ENCODE assay signal across 10 cellular contexts in the genomic region with DNA sequence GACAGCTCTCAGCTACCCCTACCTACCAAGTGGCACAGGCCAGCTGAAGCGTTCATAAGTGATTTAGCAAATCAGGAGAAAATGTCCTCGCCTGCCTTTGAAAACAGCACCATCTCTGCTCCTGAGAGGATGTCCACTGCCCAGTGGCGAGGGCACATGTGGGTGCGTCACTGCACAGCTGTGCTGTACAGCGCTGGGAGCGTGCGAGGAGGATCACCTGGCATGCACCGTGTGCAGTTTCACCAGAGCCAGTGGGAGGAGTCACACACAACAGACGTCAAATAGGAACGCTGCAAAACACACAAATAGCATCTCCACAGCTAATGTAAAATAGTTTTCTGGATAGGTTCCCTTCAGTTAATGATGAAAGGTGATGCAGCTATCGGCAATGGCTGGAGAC.
DNase-seq lines count a peak whose midpoint lies in the region; ATAC-seq, FAIRE-seq and TF ChIP-seq lines count a peak whose summit lies in the region.
"Had no signal": no experiment of that assay in that cellular context is flagged by ENCODE, and none has a peak within 500 bp of the region (broad histone marks: within the 10 kb centered on the region; RNA-seq: fewer than 3 reads in every experiment).

No MANE protein-coding gene starts in this region.

- POLR2A ChIA-PET in endothelial cell of umbilical vein (lab: Charles Lee) = no interaction called here
- POLR2A ChIA-PET in CD8-positive, alpha-beta T cell (lab: Charles Lee) = interaction anchor here (1.1 kb wide), 1 partner anchor 29 kb away, joined by 3 read pairs; no protein-coding TSS in a partner anchor

- TF ChIP-seq POLR2A in endothelial cell of umbilical vein (IDR thresholded peaks at IDR 0.05; ENCODE audit: low read depth, low read length) (no peak), GM12891 (IDR thresholded peaks at IDR 0.05; ENCODE audit: low read depth, low read length) (no peak)

- H3K79me2 ChIP-seq in GM23338 (replicated peaks; ENCODE audit: insufficient read depth) (peaks cover 89% of the 10 kb centered on the region), endothelial cell of umbilical vein (ENCODE audit: control insufficient read depth, insufficient read depth, low read length) (no peaks in the 10 kb centered on the region)

- CTCF ChIA-PET in endothelial cell of umbilical vein (lab: Charles Lee) = no interaction called here
- CTCF ChIA-PET in CD8-positive, alpha-beta T cell (lab: Charles Lee) = no interaction called here

- H3F3A ChIP-seq in GM23338 (replicated peaks; ENCODE audit: low read depth) = no peaks in the 10 kb centered on the region

- peaks cover 62% of the 10 kb centered on the region for H3K4me1 Mint-ChIP-seq in GM23338
- peaks cover 42% of the 10 kb centered on the region for H3K4me1 Mint-ChIP-seq in CD8-positive, alpha-beta T cell (ENCODE audit: low read depth)

- no peaks in the 10 kb centered on the region for H3K9me1 ChIP-seq in endothelial cell of umbilical vein (replicated peaks; ENCODE audit: control insufficient read depth, extremely low read depth, insufficient read depth, low read length)

- dilution Hi-C loops in endothelial cell of umbilical vein (cut with MboI; ENCODE audit: extremely low pct_ligation_motif_present, low sequenced_read_pairs) = no loop called here

- H3K27ac ChIP-seq in GM23338 (ENCODE audit: low read depth) (no peak overlapping the region; the same call in 1 of the 2 replicates), endothelial cell of umbilical vein (ENCODE audit: insufficient read depth, low read depth, low read length) (no peak overlapping the region), pancreas (peak overlapping the region; percentile 48 to 67 (median 57))
- H3K27ac ChIP-seq in CD8-positive, alpha-beta T cell (ENCODE audit: low read depth, low read length) = no peak overlapping the region

- DNase-seq in GM23338 (ENCODE audit: low spot score) (no peak), NCI-H510A (lab: John Stamatoyannopoulos, UW) (peak; percentile 92), endothelial cell of umbilical vein (ENCODE audit: low read depth, low spot score) (peak; percentile 6), pancreas (peak in 4 of 6 donors; percentile 61 to 70 (median 66)), cortex of kidney (lab: John Stamatoyannopoulos, UW) (no peak), GM12891 (ENCODE audit: insufficient read length, low spot score) (no peak)
- no peak for DNase-seq in CD8-positive, alpha-beta T cell
- DNase-seq: stimulated activated naive B cell treated with anti-CD40 and anti-IgM and Interleukin-4, amounts not matched to agents 10 μg/mL and 1 μg/mL and 100 μg/mL, for 72 hours had no signal

- H3K4me3 Mint-ChIP-seq in GM23338 = no peak overlapping the region
- H3K4me3 Mint-ChIP-seq in CD8-positive, alpha-beta T cell = no peak overlapping the region
- H3K4me3 Mint-ChIP-seq: activated naive CD8-positive, alpha-beta T cell; stimulated activated naive B cell treated with anti-CD40 and anti-IgM and Interleukin-4, amounts not matched to agents 10 μg/mL and 1 μg/mL and 100 μg/mL, for 72 hours had no signal

- peaks cover 18% of the 10 kb centered on the region for H4K20me1 ChIP-seq in GM23338 (replicated peaks; ENCODE audit: insufficient read depth)
- no peaks in the 10 kb centered on the region for H4K20me1 ChIP-seq in endothelial cell of umbilical vein (replicated peaks; ENCODE audit: control insufficient read depth, extremely low read depth, insufficient read depth, low read length)

- no peaks in the 10 kb centered on the region for H3K36me3 Mint-ChIP-seq in GM23338 (ENCODE audit: low read depth)
- peaks cover 28% of the 10 kb centered on the region for H3K36me3 Mint-ChIP-seq in CD8-positive, alpha-beta T cell

- no peaks in the 10 kb centered on the region for H3K36me3 ChIP-seq in GM23338 (ENCODE audit: insufficient read depth)
- no peaks in the 10 kb centered on the region for H3K36me3 ChIP-seq in endothelial cell of umbilical vein (ENCODE audit: control insufficient read depth in 2 of 2, extremely low read depth in 1 of 2, insufficient read depth in 2 of 2, low read length in 2 of 2)
- no peaks in the 10 kb centered on the region for H3K36me3 ChIP-seq in pancreas
- no peaks in the 10 kb centered on the region for H3K36me3 ChIP-seq in CD8-positive, alpha-beta T cell (ENCODE audit: insufficient read depth, low read length)

- no peak overlapping the region for H3K4me2 ChIP-seq in GM23338
- no peak overlapping the region for H3K4me2 ChIP-seq in endothelial cell of umbilical vein (ENCODE audit: insufficient read depth, low read length)

- no peaks in the 10 kb centered on the region for H3K27me3 ChIP-seq in GM23338 (ENCODE audit: insufficient read depth)
- no peaks in the 10 kb centered on the region for H3K27me3 ChIP-seq in endothelial cell of umbilical vein (ENCODE audit: control insufficient read depth in 2 of 2, insufficient read depth in 2 of 2, low read length in 2 of 2)
- H3K27me3 ChIP-seq in pancreas = no peaks in the 10 kb centered on the region
- H3K27me3 ChIP-seq in CD8-positive, alpha-beta T cell (ENCODE audit: insufficient read depth, low read length) = no peaks in the 10 kb centered on the region

- no peak for FAIRE-seq in endothelial cell of umbilical vein (lab: Jason Lieb, UNC)
- FAIRE-seq in pancreas (lab: Jason Lieb, UNC) = no peak
- FAIRE-seq in GM12891 (lab: Jason Lieb, UNC) = no peak

- no TSS peak for BruUV-seq in endothelial cell of umbilical vein (replicated peaks; lab: Mats Ljungman, UMichigan)

- H3K9me2 ChIP-seq in GM23338 (ENCODE audit: insufficient read depth) = no peaks in the 10 kb centered on the region

- no peaks in the 10 kb centered on the region for H3K9me3 Mint-ChIP-seq in GM23338
- H3K9me3 Mint-ChIP-seq in CD8-positive, alpha-beta T cell = no peaks in the 10 kb centered on the region
- H3K9me3 Mint-ChIP-seq: stimulated activated naive B cell treated with anti-CD40 and anti-IgM and Interleukin-4, amounts not matched to agents 10 μg/mL and 1 μg/mL and 100 μg/mL, for 72 hours had no signal

- H3K27ac Mint-ChIP-seq in GM23338 = no peak overlapping the region
- H3K27ac Mint-ChIP-seq in CD8-positive, alpha-beta T cell = no peak overlapping the region
- H3K27ac Mint-ChIP-seq: stimulated activated naive B cell treated with anti-CD40 and anti-IgM and Interleukin-4, amounts not matched to agents 10 μg/mL and 1 μg/mL and 100 μg/mL, for 72 hours had no signal

- H3K4me3 ChIP-seq in GM23338 = no peak overlapping the region
- no peak overlapping the region for H3K4me3 ChIP-seq in endothelial cell of umbilical vein (replicated peaks in 1 of 3; ENCODE audit: insufficient read depth in 1 of 3, low read depth in 1 of 3, low read length in 3 of 3)
- H3K4me3 ChIP-seq in pancreas = peak overlapping the region in 2 of 4 donors; percentile 32
- no peak overlapping the region for H3K4me3 ChIP-seq in CD8-positive, alpha-beta T cell (ENCODE audit: low read depth, low read length)

- ATAC-seq in GM23338 (peak; percentile 7; the same call in 2 of the 3 replicates), pancreas (peak; percentile 74 to 85 (median 81)), HG02938 (IDR thresholded peaks at IDR 0.05; ENCODE audit: unreplicated experiment) (no peak)
- ATAC-seq in CD8-positive, alpha-beta T cell = no peak
- ATAC-seq: stimulated activated naive B cell treated with anti-CD40 and anti-IgM and Interleukin-4, amounts not matched to agents 10 μg/mL and 1 μg/mL and 100 μg/mL, for 72 hours had no signal

- 33 to 38% methylated on average over 11 of the region's 11 CpGs for WGBS in pancreas, 2 donors

- intact Hi-C loops in endothelial cell of umbilical vein (cut with micrococcal nuclease) (no loop called here), pancreas (cut with DNase I) (no loop called here)
- intact Hi-C loops in CD8-positive, alpha-beta T cell (cut with DNase I, micrococcal nuclease) = no loop called here

- no peak for TF ChIP-seq CTCF in GM23338 (conservative IDR thresholded peaks at IDR 0.05; ENCODE audit: low read depth in 2 of 2)
- TF ChIP-seq CTCF in endothelial cell of umbilical vein (IDR thresholded peaks at IDR 0.05; ENCODE audit: extremely low read depth in 1 of 2, insufficient read depth in 1 of 2, low read depth in 1 of 2, low read length in 2 of 2) = no peak
- no peak for TF ChIP-seq CTCF in pancreas (IDR thresholded peaks at IDR 0.05)
- TF ChIP-seq CTCF in CD8-positive, alpha-beta T cell (IDR thresholded peaks at IDR 0.05) = no peak

- H2AFZ ChIP-seq in GM23338 (no peak overlapping the region), endothelial cell of umbilical vein (ENCODE audit: low read depth, low read length) (no peak overlapping the region)

- H3K9ac ChIP-seq in endothelial cell of umbilical vein (replicated peaks; ENCODE audit: extremely low read depth, insufficient read depth, low read length) = no peak overlapping the region

- H3K27me3 Mint-ChIP-seq in GM23338 (ENCODE audit: insufficient read depth, low read depth, poor library complexity) = peaks cover 21% of the 10 kb centered on the region
- H3K27me3 Mint-ChIP-seq in CD8-positive, alpha-beta T cell (ENCODE audit: low read depth) = no peaks in the 10 kb centered on the region
- H3K27me3 Mint-ChIP-seq: activated naive CD8-positive, alpha-beta T cell had no signal

- H3K4me1 ChIP-seq in GM23338 (ENCODE audit: insufficient read depth) = peaks cover 7% of the 10 kb centered on the region
- H3K4me1 ChIP-seq in endothelial cell of umbilical vein (ENCODE audit: control insufficient read depth, extremely low read depth, insufficient read depth, low read length) = peaks cover 7% of the 10 kb centered on the region
- peaks cover 6 to 12% (median 9%) of the 10 kb centered on the region in 3 donors for H3K4me1 ChIP-seq in pancreas
- H3K4me1 ChIP-seq in CD8-positive, alpha-beta T cell (ENCODE audit: insufficient read depth, low read length) = peaks cover 6% of the 10 kb centered on the region

- H3K9me3 ChIP-seq in endothelial cell of umbilical vein (replicated peaks; ENCODE audit: control insufficient read depth, insufficient read depth, low read length) (no peaks in the 10 kb centered on the region), pancreas (no peaks in the 10 kb centered on the region)
- no peaks in the 10 kb centered on the region for H3K9me3 ChIP-seq in CD8-positive, alpha-beta T cell (ENCODE audit: low read length)

TF ChIP-seq in GM23338, 12 proteins besides CTCF, POLR2A, EP300 and RAD21:
- TF ChIP-seq EZH2phosphoT487 (IDR thresholded peaks at IDR 0.05; ENCODE audit: unreplicated experiment) = no peak
TF ChIP-seq in GM23338: peak in this region for 0.

TF ChIP-seq in endothelial cell of umbilical vein, 7 proteins besides CTCF, POLR2A, EP300 and RAD21 (continues in another document):
- TF ChIP-seq, protein P1, sequence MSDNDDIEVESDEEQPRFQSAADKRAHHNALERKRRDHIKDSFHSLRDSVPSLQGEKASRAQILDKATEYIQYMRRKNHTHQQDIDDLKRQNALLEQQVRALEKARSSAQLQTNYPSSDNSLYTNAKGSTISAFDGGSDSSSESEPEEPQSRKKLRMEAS (IDR thresholded peaks at IDR 0.05; ENCODE audit: insufficient read depth, insufficient read length) = no peak
- no peak for TF ChIP-seq MYC (IDR thresholded peaks at IDR 0.05; ENCODE audit: low read depth, low read length)

TF ChIP-seq in GM12891, 5 proteins besides CTCF, POLR2A, EP300 and RAD21 (continues in another document):
- TF ChIP-seq PAX5 (IDR thresholded peaks at IDR 0.05; ENCODE audit: insufficient read depth, low read length, severe bottlenecking) (no peak), TAF1 (IDR thresholded peaks at IDR 0.05; ENCODE audit: low read depth, low read length) (no peak), POLR2AphosphoS5 (IDR thresholded peaks at IDR 0.05; ENCODE audit: low read depth, low read length) (no peak), POU2F2 (IDR thresholded peaks at IDR 0.05; ENCODE audit: low read depth, low read length) (no peak)

Comparison
In these comparisons a context has a peak if more than half of its experiments do, and no peak if none do; other contexts are left out.
1. ATAC-seq: peak in GM23338 (single experiment) and pancreas (4 of 4); none in CD8-positive, alpha-beta T cell (single experiment) and HG02938 (single experiment).
2. DNase-seq: peak in NCI-H510A (single experiment), endothelial cell of umbilical vein (single experiment) and pancreas (4 of 6); none in GM23338 (single experiment), cortex of kidney (single experiment), CD8-positive, alpha-beta T cell (0 of 7) and GM12891 (single experiment).
3. H3K27ac ChIP-seq: peak in pancreas (4 of 4); none in GM23338 (single experiment), endothelial cell of umbilical vein (single experiment) and CD8-positive, alpha-beta T cell (single experiment).